Comparison of ENCODE assay signal across 2 cellular contexts in genomic region chr1:22595108-22595507, GRCh38.
A peak's percentile ranks its signal among the peaks of the same experiment; 100 is the strongest.
TF ChIP-seq lines count a peak whose summit lies in the region.

No MANE protein-coding gene starts in this region.

TF ChIP-seq in HepG2, 621 proteins besides CTCF, POLR2A, EP300 and RAD21:
- TF ChIP-seq U2AF1 (optimal IDR thresholded peaks at IDR 0.05; ENCODE audit: low read depth, low read length) (no peak), ZNF768 (CRISPR knock-in tag; IDR thresholded peaks at IDR 0.05) (peak; percentile 75; the same call in 1 of the 2 replicates), KDM5A (IDR thresholded peaks at IDR 0.05; ENCODE audit: borderline replicate concordance, low read length) (no peak)

TF ChIP-seq in H1, 55 proteins besides CTCF, POLR2A, EP300 and RAD21:
- TF ChIP-seq SRF (IDR thresholded peaks at IDR 0.05; ENCODE audit: low read depth, low read length) (no peak), CEBPB (IDR thresholded peaks at IDR 0.05; ENCODE audit: low read depth, low read length) (no peak), EZH2 (IDR thresholded peaks at IDR 0.05; ENCODE audit: low read depth, low read length, severe bottlenecking) (no peak), MAFK (IDR thresholded peaks at IDR 0.05; ENCODE audit: low read depth, low read length) (no peak), CREB1 (IDR thresholded peaks at IDR 0.05) (no peak), CBX5 (IDR thresholded peaks at IDR 0.05; ENCODE audit: low read depth, low read length) (no peak), TAF7 (optimal IDR thresholded peaks at IDR 0.05; ENCODE audit: borderline replicate concordance, low read depth, low read length) (no peak), TCF12 (IDR thresholded peaks at IDR 0.05; ENCODE audit: low read depth, low read length) (no peak), ASH2L (IDR thresholded peaks at IDR 0.05; ENCODE audit: low read length) (no peak)
